In genomic region chrX:153017174-153017573, GRCh38 we compare ENCODE assay signal across 11 cellular contexts. TPM values are rescaled to one million over a fixed set of nuclear protein-coding genes. Genes with fewer than 3 reads are reported as not detected.
"Had no signal": no experiment of that assay in that cellular context is flagged by ENCODE, and none has a peak within 500 bp of the region (broad histone marks: within the 10 kb centered on the region; RNA-seq: fewer than 3 reads in every experiment).

No MANE protein-coding gene starts in this region.

RNA-seq across cellular contexts. Expression of gene PNMA5, which starts 23.3 kb away (rescaled TPM):
- total RNA-seq: OCI-LY7, PC-3, PC-9, Peyer's patch, Right ventricle myocardium inferior, Right ventricle myocardium superior, RPMI7951, SJCRH30, SK-MEL-5 had no signal
- polyA plus RNA-seq: SK-N-SH had no signal

RNA-seq across cellular contexts. Expression of gene PNMA3, which starts 39.1 kb away (rescaled TPM):
- total RNA-seq: OCI-LY7, PC-3, PC-9, RPMI7951, SJCRH30, SJSA1 had no signal

RNA-seq across cellular contexts. Expression of gene PNMA6A, which starts 55.1 kb away (rescaled TPM):
- total RNA-seq: PC-3, PC-9, SJCRH30, SJSA1 had no signal
